In genomic region chr1:4053774-4054173, GRCh38 we compare ENCODE assay signal across 25 cellular contexts.
"Had no signal": no experiment of that assay in that cellular context is flagged by ENCODE, and none has a peak within 500 bp of the region (broad histone marks: within the 10 kb centered on the region; RNA-seq: fewer than 3 reads in every experiment).

No MANE protein-coding gene starts in this region.

- DNase-seq: hippocampal formation; kidney; left colon; left lung; midbrain; mucosa of descending colon; naive thymus-derived CD4-positive, alpha-beta T cell; nucleus accumbens; psoas muscle; stimulated activated CD4-positive, alpha-beta T cell treated with anti-CD3 and anti-CD28 coated beads, Interleukin-12 subunit alpha, Interleukin-12 subunit beta, amount 100 ng/mL, for 4 hours; stimulated activated CD4-positive, alpha-beta T cell treated with anti-CD3 and anti-CD28 coated beads, Interleukin-15, amount 100 ng/mL, for 24 hours; stimulated activated CD4-positive, alpha-beta T cell treated with anti-CD3 and anti-CD28 coated beads, Interleukin-2, amount 100 ng/mL, for 24 hours; stimulated activated CD4-positive, alpha-beta T cell treated with anti-CD3 and anti-CD28 coated beads, Interleukin-4, amount 100 ng/mL, for 1 hour; stimulated activated naive B cell treated with anti-CD40 and anti-IgM and Interleukin-4, amounts not matched to agents 10 μg/mL and 1 μg/mL and 100 μg/mL, for 72 hours; stimulated activated naive CD8-positive, alpha-beta T cell treated with anti-CD3 and anti-CD28 coated beads, Interleukin-15, Interleukin-2, amounts not matched to agents 100 U/mL and 50 U/mL, for 24 hours; stomach; testis; thyroid gland; transverse colon; upper lobe of right lung had no signal

- H3K27ac Mint-ChIP-seq: memory B cell; naive thymus-derived CD4-positive, alpha-beta T cell; natural killer cell treated with Interleukin-12 subunit alpha and Interleukin-12 subunit beta and Interleukin-15 and Interleukin-18, amount 100 ng/mL, for 72 hours; stimulated activated naive B cell treated with anti-CD40 and anti-IgM and Interleukin-4, amounts not matched to agents 10 μg/mL and 1 μg/mL and 100 μg/mL, for 72 hours had no signal

- H3K27me3 ChIP-seq: pancreas, testis, thyroid gland, transverse colon had no signal

- H3K36me3 ChIP-seq: left lung, pancreas, stomach, thyroid gland, transverse colon, upper lobe of right lung had no signal

- H3K27ac ChIP-seq: left lung, pancreas, psoas muscle, skin epidermis, stomach, testis, thyroid gland, transverse colon, upper lobe of right lung had no signal

- H3K9me3 Mint-ChIP-seq: naive thymus-derived CD4-positive, alpha-beta T cell; natural killer cell treated with Interleukin-12 subunit alpha and Interleukin-12 subunit beta and Interleukin-15 and Interleukin-18, amount 100 ng/mL, for 72 hours had no signal

- H3K4me3 Mint-ChIP-seq: memory B cell; naive thymus-derived CD4-positive, alpha-beta T cell; natural killer cell treated with Interleukin-12 subunit alpha and Interleukin-12 subunit beta and Interleukin-15 and Interleukin-18, amount 100 ng/mL, for 72 hours; stimulated activated naive B cell treated with anti-CD40 and anti-IgM and Interleukin-4, amounts not matched to agents 10 μg/mL and 1 μg/mL and 100 μg/mL, for 72 hours had no signal

- H3K4me3 ChIP-seq: left lung, mucosa of descending colon, pancreas, psoas muscle, skin epidermis, stomach, testis, thyroid gland, transverse colon, upper lobe of right lung had no signal

- H3K4me1 Mint-ChIP-seq: naive thymus-derived CD4-positive, alpha-beta T cell had no signal

- H3K9me3 ChIP-seq: left lung, mucosa of descending colon, pancreas, psoas muscle, stomach, testis, thyroid gland, transverse colon, upper lobe of right lung had no signal

- H3K4me1 ChIP-seq: left lung, pancreas, psoas muscle, stomach, testis, thyroid gland, transverse colon, upper lobe of right lung had no signal

- ATAC-seq: left colon; left lung; mucosa of descending colon; naive thymus-derived CD4-positive, alpha-beta T cell; natural killer cell treated with Interleukin-12 subunit alpha and Interleukin-12 subunit beta and Interleukin-15 and Interleukin-18, amount 100 ng/mL, for 72 hours; pancreas; psoas muscle; sciatic nerve; stimulated activated naive B cell treated with anti-CD40 and anti-IgM and Interleukin-4, amounts not matched to agents 10 μg/mL and 1 μg/mL and 100 μg/mL, for 72 hours; stimulated activated naive CD8-positive, alpha-beta T cell treated with anti-CD3 and anti-CD28 coated beads, Interleukin-15, Interleukin-2, amounts not matched to agents 100 U/mL and 50 U/mL, for 24 hours; upper lobe of right lung had no signal

- H3K36me3 Mint-ChIP-seq: naive thymus-derived CD4-positive, alpha-beta T cell; natural killer cell treated with Interleukin-12 subunit alpha and Interleukin-12 subunit beta and Interleukin-15 and Interleukin-18, amount 100 ng/mL, for 72 hours; stimulated activated naive B cell treated with anti-CD40 and anti-IgM and Interleukin-4, amounts not matched to agents 10 μg/mL and 1 μg/mL and 100 μg/mL, for 72 hours had no signal
